In genomic region chr5:149004559-149004958, GRCh38 we compare ENCODE assay signal across 22 cellular contexts. TPM values are rescaled to one million over a fixed set of nuclear protein-coding genes. Genes with fewer than 3 reads are reported as not detected.
"Had no signal": no experiment of that assay in that cellular context is flagged by ENCODE, and none has a peak within 500 bp of the region (broad histone marks: within the 10 kb centered on the region; RNA-seq: fewer than 3 reads in every experiment).

No MANE protein-coding gene starts in this region.

- DNase-seq: KBM-7, MG63, NCI-H1092, NCI-H1105 treated with DMSO at 0.1 percent for 48 hours, NCI-H1417 treated with DMSO at 0.1 percent for 48 hours, NCI-H146, NCI-H1694 treated with DMSO at 0.1 percent for 48 hours, NCI-H1930, NCI-H2081, NCI-H2107, NCI-H446, NCI-H510A, NCI-H524 treated with DMSO at 0.1 percent for 48 hours, NCI-H69, NCI-H774, Peyer's patch, SHP77 treated with DMSO at 0.1 percent for 48 hours, SJCRH30 had no signal

- H3K36me3 ChIP-seq: MG63, Peyer's patch, SJCRH30 had no signal

- H3K4me3 ChIP-seq: MG63, Peyer's patch, SJCRH30 had no signal

- H3K9me3 ChIP-seq: MG63, Peyer's patch, SJCRH30 had no signal

- ATAC-seq: PC-3, Right ventricle myocardium inferior had no signal

- H3K4me1 ChIP-seq: Peyer's patch had no signal

- H3K27me3 ChIP-seq: MG63, Peyer's patch, SJCRH30 had no signal

- H3K27ac ChIP-seq: HL-60, Peyer's patch had no signal

RNA-seq across cellular contexts. Expression of gene SH3TC2, which starts 58.3 kb away (rescaled TPM):
- total RNA-seq: OCI-LY7 had no signal
